ENCODE assay signal across 31 cellular contexts in the genomic region with DNA sequence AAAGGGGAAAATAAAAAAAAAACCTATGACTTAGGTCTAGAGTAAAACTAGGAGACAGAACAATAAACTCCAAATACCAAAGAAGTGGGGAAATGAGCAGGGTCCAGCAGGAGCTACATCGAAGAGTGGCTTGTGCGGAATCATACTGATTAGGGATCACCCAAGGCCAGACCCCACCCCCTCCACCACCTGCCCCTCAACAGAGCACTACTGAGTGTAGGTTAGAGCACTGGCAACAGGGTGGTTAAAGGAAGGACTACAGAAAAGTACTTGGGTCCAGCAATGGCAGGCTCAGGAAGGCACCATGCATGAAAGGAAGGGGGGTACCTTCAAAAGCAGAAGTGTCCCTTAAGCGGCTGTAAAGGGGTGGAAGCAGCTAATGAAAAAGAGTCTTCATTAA.
"Had no signal": no experiment of that assay in that cellular context is flagged by ENCODE, and none has a peak within 500 bp of the region (broad histone marks: within the 10 kb centered on the region; RNA-seq: fewer than 3 reads in every experiment).

No MANE protein-coding gene starts in this region.

- DNase-seq: activated CD4-positive, alpha-beta memory T cell treated with anti-CD3 and anti-CD28 coated beads, Interleukin-2, amount 10 ng/mL, durations not matched to agents 7 days and 5 days; activated CD4-positive, alpha-beta T cell treated with anti-CD3 and anti-CD28 coated beads for 1 hour; activated CD4-positive, alpha-beta T cell treated with anti-CD3 and anti-CD28 coated beads, Interleukin-2, amount 10 ng/mL, durations not matched to agents 7 days and 5 days; activated CD8-positive, alpha-beta memory T cell treated with anti-CD3 and anti-CD28 coated beads, Interleukin-2, amount 50 U/mL, for 48 hours; activated gamma-delta T cell treated with Interleukin-2 at 50 U/mL for 16 hours; activated naive CD4-positive, alpha-beta T cell treated with anti-CD3 and anti-CD28 coated beads, Interleukin-2, amount 50 U/mL, for 16 hours; activated T-cell treated with anti-CD3 and anti-CD28 coated beads, Interleukin-2, amount 50 U/mL, for 24 hours; anterior cingulate cortex; gastrocnemius medialis; head of caudate nucleus; hippocampal formation; immature natural killer cell; kidney; left colon; mammary epithelial cell; naive thymus-derived CD4-positive, alpha-beta T cell; pancreas; retina; sigmoid colon; small intestine; stimulated activated CD4-positive, alpha-beta T cell treated with anti-CD3 and anti-CD28 coated beads, Interleukin-4, amount 100 ng/mL, for 24 hours; stomach; T-helper 1 cell; thyroid gland; WERI-Rb-1 had no signal

- H3K27ac Mint-ChIP-seq: activated CD4-positive, alpha-beta memory T cell treated with anti-CD3 and anti-CD28 coated beads, Interleukin-2, amount 10 ng/mL, durations not matched to agents 7 days and 5 days; activated CD4-positive, alpha-beta T cell treated with anti-CD3 and anti-CD28 coated beads, Interleukin-2, amount 10 ng/mL, durations not matched to agents 7 days and 5 days; activated T-cell treated with anti-CD3 and anti-CD28 coated beads, Interleukin-2, amount 50 U/mL, for 24 hours; activated T-helper 17 cell treated with anti-CD3 and anti-CD28 coated beads, Interleukin-2, amount 50 U/mL, for 72 hours; dendritic cell treated with granulocyte-macrophage colony-stimulating factor and Interleukin-4, amounts not matched to agents 40 ng/mL and 50 ng/mL, for 4 days; stimulated activated effector memory CD8-positive, alpha-beta T cell treated with anti-CD3 and anti-CD28 coated beads, Interleukin-12 subunit alpha, Interleukin-12 subunit beta, amount 100 ng/mL, for 72 hours; T-helper 2 cell treated with Interferon-gamma antibody and Interleukin-4, amounts not matched to agents 5 μg/mL and 100 μg/mL, for 36 hours had no signal

- H3K27me3 Mint-ChIP-seq: activated CD4-positive, alpha-beta memory T cell treated with anti-CD3 and anti-CD28 coated beads, Interleukin-2, amount 10 ng/mL, durations not matched to agents 7 days and 5 days; activated CD4-positive, alpha-beta T cell treated with anti-CD3 and anti-CD28 coated beads, Interleukin-2, amount 10 ng/mL, durations not matched to agents 7 days and 5 days; activated T-cell treated with anti-CD3 and anti-CD28 coated beads, Interleukin-2, amount 50 U/mL, for 24 hours; activated T-helper 17 cell treated with anti-CD3 and anti-CD28 coated beads, Interleukin-2, amount 50 U/mL, for 72 hours; central memory CD8-positive, alpha-beta T cell; dendritic cell treated with granulocyte-macrophage colony-stimulating factor and Interleukin-4, amounts not matched to agents 40 ng/mL and 50 ng/mL, for 4 days; naive thymus-derived CD4-positive, alpha-beta T cell had no signal

- H3K4me3 Mint-ChIP-seq: activated CD4-positive, alpha-beta memory T cell treated with anti-CD3 and anti-CD28 coated beads, Interleukin-2, amount 10 ng/mL, durations not matched to agents 7 days and 5 days; activated CD4-positive, alpha-beta T cell treated with anti-CD3 and anti-CD28 coated beads, Interleukin-2, amount 10 ng/mL, durations not matched to agents 7 days and 5 days; activated T-cell treated with anti-CD3 and anti-CD28 coated beads, Interleukin-2, amount 50 U/mL, for 24 hours; activated T-helper 17 cell treated with anti-CD3 and anti-CD28 coated beads, Interleukin-2, amount 50 U/mL, for 72 hours; central memory CD8-positive, alpha-beta T cell; dendritic cell treated with granulocyte-macrophage colony-stimulating factor and Interleukin-4, amounts not matched to agents 40 ng/mL and 50 ng/mL, for 4 days; immature natural killer cell; naive thymus-derived CD4-positive, alpha-beta T cell; stimulated activated effector memory CD8-positive, alpha-beta T cell treated with anti-CD3 and anti-CD28 coated beads, Interleukin-12 subunit alpha, Interleukin-12 subunit beta, amount 100 ng/mL, for 72 hours; T-helper 2 cell treated with Interferon-gamma antibody and Interleukin-4, amounts not matched to agents 5 μg/mL and 100 μg/mL, for 36 hours had no signal

- H3K4me3 ChIP-seq: gastrocnemius medialis, pancreas, prostate gland, sigmoid colon, stomach, thyroid gland had no signal

- H3K9me3 Mint-ChIP-seq: activated T-helper 17 cell treated with anti-CD3 and anti-CD28 coated beads, Interleukin-2, amount 50 U/mL, for 72 hours; central memory CD8-positive, alpha-beta T cell; dendritic cell treated with granulocyte-macrophage colony-stimulating factor and Interleukin-4, amounts not matched to agents 40 ng/mL and 50 ng/mL, for 4 days had no signal

- ATAC-seq: activated T-helper 17 cell treated with anti-CD3 and anti-CD28 coated beads, Interleukin-2, amount 50 U/mL, for 72 hours; gastrocnemius medialis; left colon; naive thymus-derived CD4-positive, alpha-beta T cell; stimulated activated effector memory CD8-positive, alpha-beta T cell treated with anti-CD3 and anti-CD28 coated beads, Interleukin-12 subunit alpha, Interleukin-12 subunit beta, amount 100 ng/mL, for 72 hours had no signal

- H3K4me1 Mint-ChIP-seq: activated CD4-positive, alpha-beta memory T cell treated with anti-CD3 and anti-CD28 coated beads, Interleukin-2, amount 10 ng/mL, durations not matched to agents 7 days and 5 days; activated CD4-positive, alpha-beta T cell treated with anti-CD3 and anti-CD28 coated beads, Interleukin-2, amount 10 ng/mL, durations not matched to agents 7 days and 5 days; activated T-helper 17 cell treated with anti-CD3 and anti-CD28 coated beads, Interleukin-2, amount 50 U/mL, for 72 hours had no signal
